In the genomic region with DNA sequence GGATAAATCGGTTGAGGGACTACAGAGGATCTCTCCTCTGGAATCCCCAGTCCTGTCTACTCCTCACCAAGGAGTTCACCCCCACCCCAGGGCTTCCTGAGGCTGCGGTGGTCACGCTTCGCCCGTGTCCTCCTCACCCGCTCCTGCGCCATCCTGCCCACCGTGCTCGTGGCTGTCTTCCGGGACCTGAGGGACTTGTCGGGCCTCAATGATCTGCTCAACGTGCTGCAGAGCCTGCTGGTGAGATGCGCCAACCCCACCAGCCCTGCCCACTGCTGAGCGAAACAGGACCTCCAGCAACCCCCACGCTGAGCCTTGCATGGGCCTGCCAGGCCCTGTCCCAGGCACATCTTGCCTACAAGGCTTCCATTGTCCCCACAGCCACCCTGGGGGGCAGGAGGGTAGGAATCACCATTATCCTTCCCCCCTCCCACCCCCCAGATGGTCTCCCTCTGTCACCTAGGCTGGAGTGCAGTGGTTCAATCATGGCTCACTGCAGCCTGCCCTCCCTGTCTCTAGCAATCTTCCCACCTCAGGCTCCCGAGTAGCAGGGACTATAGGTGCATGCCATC, we compare ENCODE assay signal across 34 cellular contexts. TPM values are rescaled to one million over a fixed set of nuclear protein-coding genes. Genes with fewer than 3 reads are reported as not detected.
DNase-seq lines count a peak whose midpoint lies in the region; ATAC-seq and TF ChIP-seq lines count a peak whose summit lies in the region.
"Had no signal": no experiment of that assay in that cellular context is flagged by ENCODE, and none has a peak within 500 bp of the region (broad histone marks: within the 10 kb centered on the region; RNA-seq: fewer than 3 reads in every experiment).

No MANE protein-coding gene starts in this region.

- no peak for TF ChIP-seq POLR2A in adrenal gland (IDR thresholded peaks at IDR 0.05)

- CTCF ChIA-PET in activated CD8-positive, alpha-beta T cell treated with anti-CD3 and anti-CD28 coated beads, Interleukin-2, amount 10 ng/mL, durations not matched to agents 7 days and 5 days (lab: Charles Lee) = interaction anchor here (1.0 to 5.5 kb wide), 8 partner anchors 10 to 294 kb away, joined by 3 to 21 read pairs (median 4); partner anchors contain the start of genes BCS1L, TMBIM1 and ZNF142
- CTCF ChIA-PET in activated CD8-positive, alpha-beta T cell treated with anti-CD3 and anti-CD28 coated beads for 36 hours (lab: Charles Lee) = interaction anchor here (0.6 to 3.8 kb wide), 6 partner anchors 8 to 414 kb away, joined by 3 to 16 read pairs (median 6); partner anchors contain the start of genes CATIP and TMBIM1
- CTCF ChIA-PET in CD8-positive, alpha-beta T cell (lab: Charles Lee) = interaction anchor here (1.0 to 4.3 kb wide), 5 partner anchors 8 to 100 kb away, joined by 3 to 29 read pairs (median 15); partner anchors contain the start of gene CATIP

- intact Hi-C loops in activated CD8-positive, alpha-beta T cell treated with anti-CD3 and anti-CD28 coated beads for 36 hours (cut with micrococcal nuclease) = no loop called here
- intact Hi-C loops in CD8-positive, alpha-beta T cell (cut with DNase I, micrococcal nuclease) = loop anchor here in 1 of 2 experiments (10.0 kb wide), 1 partner anchor 208 kb away; no protein-coding TSS in a partner anchor
- intact Hi-C loops in adrenal gland (cut with DNase I) = loop anchor here (5.0 kb wide), 1 partner anchor 96 kb away; no protein-coding TSS in a partner anchor

- H3K27me3 Mint-ChIP-seq in activated CD8-positive, alpha-beta T cell treated with anti-CD3 and anti-CD28 coated beads, Interleukin-2, amount 10 ng/mL, durations not matched to agents 7 days and 5 days (ENCODE audit: low read depth) = no peaks in the 10 kb centered on the region
- no peaks in the 10 kb centered on the region for H3K27me3 Mint-ChIP-seq in activated CD8-positive, alpha-beta T cell treated with anti-CD3 and anti-CD28 coated beads for 36 hours
- H3K27me3 Mint-ChIP-seq in CD8-positive, alpha-beta T cell (ENCODE audit: low read depth) = no peaks in the 10 kb centered on the region
- no peaks in the 10 kb centered on the region for H3K27me3 Mint-ChIP-seq in chondrocyte (ENCODE audit: low read depth)
- H3K27me3 Mint-ChIP-seq in neural crest cell (ENCODE audit: low read depth) = peaks cover 24% of the 10 kb centered on the region

- peaks cover 35% of the 10 kb centered on the region for H3K4me1 ChIP-seq in CD8-positive, alpha-beta T cell (ENCODE audit: insufficient read depth, low read length)
- peaks cover 16 to 18% of the 10 kb centered on the region in 2 donors for H3K4me1 ChIP-seq in adrenal gland (replicated peaks in 1 of 2)

- no peaks in the 10 kb centered on the region for H3K36me3 ChIP-seq in CD8-positive, alpha-beta T cell (ENCODE audit: insufficient read depth, low read length)
- H3K36me3 ChIP-seq in adrenal gland (replicated peaks in 1 of 2) = no peaks in the 10 kb centered on the region
- H3K36me3 ChIP-seq: esophagus muscularis mucosa, heart left ventricle, Peyer's patch had no signal

- TF ChIP-seq CTCF in activated CD8-positive, alpha-beta T cell treated with anti-CD3 and anti-CD28 coated beads for 36 hours (IDR thresholded peaks at IDR 0.05) = no peak
- TF ChIP-seq CTCF in CD8-positive, alpha-beta T cell (IDR thresholded peaks at IDR 0.05) = no peak
- TF ChIP-seq CTCF in chondrocyte (IDR thresholded peaks at IDR 0.05) = no peak
- no peak for TF ChIP-seq CTCF in neural crest cell (conservative IDR thresholded peaks at IDR 0.05)
- TF ChIP-seq CTCF in adrenal gland (IDR thresholded peaks at IDR 0.05) = no peak

- H3K27ac Mint-ChIP-seq in activated CD8-positive, alpha-beta T cell treated with anti-CD3 and anti-CD28 coated beads, Interleukin-2, amount 10 ng/mL, durations not matched to agents 7 days and 5 days = peak overlapping the region; percentile 30
- H3K27ac Mint-ChIP-seq in activated CD8-positive, alpha-beta T cell treated with anti-CD3 and anti-CD28 coated beads for 36 hours = no peak overlapping the region
- peak overlapping the region; percentile 18 for H3K27ac Mint-ChIP-seq in CD8-positive, alpha-beta T cell
- H3K27ac Mint-ChIP-seq in chondrocyte (ENCODE audit: unreplicated experiment) (no peak overlapping the region), neural crest cell (ENCODE audit: unreplicated experiment) (no peak overlapping the region)
- H3K27ac Mint-ChIP-seq: activated T-cell treated with anti-CD3 and anti-CD28 coated beads, Interleukin-2, amount 50 U/mL, for 72 hours; stimulated activated naive CD8-positive, alpha-beta T cell treated with anti-CD3 and anti-CD28 coated beads, Interleukin-15, Interleukin-2, amounts not matched to agents 100 ng/mL and 50 ng/mL, for 24 hours had no signal

- H3K36me3 Mint-ChIP-seq in activated CD8-positive, alpha-beta T cell treated with anti-CD3 and anti-CD28 coated beads, Interleukin-2, amount 10 ng/mL, durations not matched to agents 7 days and 5 days (ENCODE audit: low read depth) = no peaks in the 10 kb centered on the region
- no peaks in the 10 kb centered on the region for H3K36me3 Mint-ChIP-seq in activated CD8-positive, alpha-beta T cell treated with anti-CD3 and anti-CD28 coated beads for 36 hours (ENCODE audit: low read depth)
- H3K36me3 Mint-ChIP-seq in CD8-positive, alpha-beta T cell = peaks cover 3% of the 10 kb centered on the region
- no peaks in the 10 kb centered on the region for H3K36me3 Mint-ChIP-seq in chondrocyte (ENCODE audit: low read depth)
- H3K36me3 Mint-ChIP-seq in neural crest cell (ENCODE audit: low read depth) = no peaks in the 10 kb centered on the region

- no peak overlapping the region for H3K4me3 ChIP-seq in CD8-positive, alpha-beta T cell (ENCODE audit: low read depth, low read length)
- H3K4me3 ChIP-seq in adrenal gland = no peak overlapping the region
- H3K4me3 ChIP-seq: body of pancreas, dorsolateral prefrontal cortex, esophagus muscularis mucosa, heart left ventricle, mucosa of descending colon, Peyer's patch, smooth muscle cell, testis had no signal

- no peaks in the 10 kb centered on the region for H3K27me3 ChIP-seq in CD8-positive, alpha-beta T cell (ENCODE audit: insufficient read depth, low read length)
- H3K27me3 ChIP-seq in adrenal gland = no peaks in the 10 kb centered on the region
- H3K27me3 ChIP-seq: body of pancreas, esophagus muscularis mucosa, heart left ventricle, Peyer's patch, testis had no signal

- H3K4me1 Mint-ChIP-seq in activated CD8-positive, alpha-beta T cell treated with anti-CD3 and anti-CD28 coated beads, Interleukin-2, amount 10 ng/mL, durations not matched to agents 7 days and 5 days (ENCODE audit: low read depth) = peaks cover 35% of the 10 kb centered on the region
- H3K4me1 Mint-ChIP-seq in activated CD8-positive, alpha-beta T cell treated with anti-CD3 and anti-CD28 coated beads for 36 hours (ENCODE audit: low read depth) = peaks cover 30% of the 10 kb centered on the region
- H3K4me1 Mint-ChIP-seq in CD8-positive, alpha-beta T cell (ENCODE audit: low read depth) = peaks cover 38% of the 10 kb centered on the region
- H3K4me1 Mint-ChIP-seq in chondrocyte (ENCODE audit: low read depth) (peaks cover 24% of the 10 kb centered on the region), neural crest cell (peaks cover 23% of the 10 kb centered on the region)

- POLR2A ChIA-PET in activated CD8-positive, alpha-beta T cell treated with anti-CD3 and anti-CD28 coated beads, Interleukin-2, amount 10 ng/mL, durations not matched to agents 7 days and 5 days (lab: Charles Lee) = no interaction called here
- POLR2A ChIA-PET in activated CD8-positive, alpha-beta T cell treated with anti-CD3 and anti-CD28 coated beads for 36 hours (lab: Charles Lee) = interaction anchor here (1.4 to 1.6 kb wide), 2 partner anchors 14 to 91 kb away, joined by 3 to 4 read pairs; no protein-coding TSS in a partner anchor
- POLR2A ChIA-PET in CD8-positive, alpha-beta T cell (lab: Charles Lee) = interaction anchor here (0.6 to 0.7 kb wide), 2 partner anchors 9 to 16 kb away, joined by 3 read pairs; no protein-coding TSS in a partner anchor

- DNase-seq in activated CD8-positive, alpha-beta T cell treated with anti-CD3 and anti-CD28 coated beads, Interleukin-2, amount 10 ng/mL, durations not matched to agents 7 days and 5 days = no peak
- DNase-seq in activated CD8-positive, alpha-beta T cell treated with anti-CD3 and anti-CD28 coated beads for 36 hours = no peak
- no peak for DNase-seq in CD8-positive, alpha-beta T cell
- DNase-seq in chondrocyte (ENCODE audit: low spot score) (peak; percentile 91), neural crest cell (ENCODE audit: low read depth, low spot score) (no peak), NCI-H2029 (lab: John Stamatoyannopoulos, UW) (no peak), adrenal gland (no peak)
- DNase-seq: activated CD4-positive, alpha-beta T cell treated with anti-CD3 and anti-CD28 coated beads for 4 hours; activated T-cell treated with anti-CD3 and anti-CD28 coated beads, Interleukin-2, amount 50 U/mL, for 72 hours; body of pancreas; DMS53; dorsolateral prefrontal cortex; foreskin fibroblast; H9; heart left ventricle; kidney; NCI-H1436 treated with DMSO at 0.1 percent for 48 hours; NCI-H2107; NCI-H345; NCI-H69; nephron progenitor cell; T1000; testis had no signal

- no peaks in the 10 kb centered on the region for H3K9me3 Mint-ChIP-seq in activated CD8-positive, alpha-beta T cell treated with anti-CD3 and anti-CD28 coated beads, Interleukin-2, amount 10 ng/mL, durations not matched to agents 7 days and 5 days (ENCODE audit: insufficient read depth)
- H3K9me3 Mint-ChIP-seq in activated CD8-positive, alpha-beta T cell treated with anti-CD3 and anti-CD28 coated beads for 36 hours = no peaks in the 10 kb centered on the region
- no peaks in the 10 kb centered on the region for H3K9me3 Mint-ChIP-seq in CD8-positive, alpha-beta T cell
- H3K9me3 Mint-ChIP-seq in chondrocyte (ENCODE audit: low read depth) = no peaks in the 10 kb centered on the region
- H3K9me3 Mint-ChIP-seq in neural crest cell = no peaks in the 10 kb centered on the region
- H3K9me3 Mint-ChIP-seq: activated T-cell treated with anti-CD3 and anti-CD28 coated beads, Interleukin-2, amount 50 U/mL, for 72 hours; H9; nephron progenitor cell; stimulated activated naive CD8-positive, alpha-beta T cell treated with anti-CD3 and anti-CD28 coated beads, Interleukin-15, Interleukin-2, amounts not matched to agents 100 ng/mL and 50 ng/mL, for 24 hours had no signal

- H3K27ac ChIP-seq in CD8-positive, alpha-beta T cell (ENCODE audit: low read depth, low read length) = no peak overlapping the region
- no peak overlapping the region for H3K27ac ChIP-seq in adrenal gland
- H3K27ac ChIP-seq: body of pancreas, dorsolateral prefrontal cortex, esophagus muscularis mucosa, heart left ventricle, Peyer's patch, testis, VCaP had no signal

- no peak for ATAC-seq in activated CD8-positive, alpha-beta T cell treated with anti-CD3 and anti-CD28 coated beads, Interleukin-2, amount 10 ng/mL, durations not matched to agents 7 days and 5 days
- no peak for ATAC-seq in activated CD8-positive, alpha-beta T cell treated with anti-CD3 and anti-CD28 coated beads for 36 hours
- ATAC-seq in CD8-positive, alpha-beta T cell = no peak
- no peak for ATAC-seq in GM19395 (IDR thresholded peaks at IDR 0.05; ENCODE audit: unreplicated experiment)
- ATAC-seq: activated T-cell treated with anti-CD3 and anti-CD28 coated beads, Interleukin-2, amount 50 U/mL, for 72 hours; body of pancreas; heart left ventricle; mucosa of descending colon had no signal

- WGBS in adrenal gland, 4 donors = 80 to 87% (median 82%) methylated on average over 15 to 16 of the region's 16 CpGs

- H3K9me3 ChIP-seq in CD8-positive, alpha-beta T cell (ENCODE audit: low read length) = no peaks in the 10 kb centered on the region
- no peaks in the 10 kb centered on the region for H3K9me3 ChIP-seq in adrenal gland (replicated peaks in 1 of 3)
- H3K9me3 ChIP-seq: body of pancreas, esophagus muscularis mucosa, heart left ventricle, mucosa of descending colon, Peyer's patch, testis had no signal

- H3K4me3 Mint-ChIP-seq in activated CD8-positive, alpha-beta T cell treated with anti-CD3 and anti-CD28 coated beads, Interleukin-2, amount 10 ng/mL, durations not matched to agents 7 days and 5 days = no peak overlapping the region
- no peak overlapping the region for H3K4me3 Mint-ChIP-seq in activated CD8-positive, alpha-beta T cell treated with anti-CD3 and anti-CD28 coated beads for 36 hours
- H3K4me3 Mint-ChIP-seq in CD8-positive, alpha-beta T cell = no peak overlapping the region
- H3K4me3 Mint-ChIP-seq in chondrocyte (ENCODE audit: unreplicated experiment) (no peak overlapping the region), neural crest cell (peak overlapping the region; percentile 23)
- H3K4me3 Mint-ChIP-seq: activated T-cell treated with anti-CD3 and anti-CD28 coated beads, Interleukin-2, amount 50 U/mL, for 72 hours; H9; nephron progenitor cell; stimulated activated naive CD8-positive, alpha-beta T cell treated with anti-CD3 and anti-CD28 coated beads, Interleukin-15, Interleukin-2, amounts not matched to agents 100 ng/mL and 50 ng/mL, for 24 hours had no signal

RNA-seq across cellular contexts. Expression of gene CTDSP1, which starts 6.7 kb away (rescaled TPM):
- total RNA-seq in activated CD8-positive, alpha-beta T cell treated with anti-CD3 and anti-CD28 coated beads, Interleukin-2, amount 10 ng/mL, durations not matched to agents 7 days and 5 days = 100 to 1,000 TPM; 175 to 185 TPM
- total RNA-seq in activated CD8-positive, alpha-beta T cell treated with anti-CD3 and anti-CD28 coated beads for 36 hours = 10 to 100 TPM; 85.8 to 94.7 TPM
- total RNA-seq in CD8-positive, alpha-beta T cell = 10 to 100 TPM; 55.5 to 61.0 TPM
- total RNA-seq in chondrocyte = 85.0 to 97.8 TPM (median 95.3 TPM) in 3 replicates
- 46.4 TPM in 2 replicates for total RNA-seq in neural crest cell
- 100 to 1,000 TPM in 6 of 8 donors, 10 to 100 TPM in 2; 62.7 to 161 (median 124) TPM for total RNA-seq in adrenal gland
- polyA plus RNA-seq in adrenal gland = 100 to 1,000 TPM in 1 of 3 donors, 10 to 100 TPM in 2; 34.0 to 119 (median 98.9) TPM

RNA-seq across cellular contexts. Expression of gene SLC11A1, which starts 10.9 kb away (rescaled TPM):
- under 1 TPM; 0.21 to 0.29 TPM for total RNA-seq in activated CD8-positive, alpha-beta T cell treated with anti-CD3 and anti-CD28 coated beads, Interleukin-2, amount 10 ng/mL, durations not matched to agents 7 days and 5 days
- total RNA-seq in activated CD8-positive, alpha-beta T cell treated with anti-CD3 and anti-CD28 coated beads for 36 hours = under 1 TPM; 0.13 to 0.23 TPM
- under 1 TPM; 0.72 to 0.92 TPM for total RNA-seq in CD8-positive, alpha-beta T cell
- total RNA-seq in chondrocyte (0.08 to 0.15 TPM (median 0.10 TPM) in 3 replicates), neural crest cell (0.09 TPM in 1 of 2 replicates, not detected in the other), adrenal gland (10 to 100 TPM in 7 of 8 donors, 1 to 10 TPM in 1; 6.2 to 83.6 (median 40.0) TPM)
- polyA plus RNA-seq in adrenal gland = 10 to 100 TPM in 2 of 3 donors, 1 to 10 TPM in 1; 6.3 to 89.9 (median 31.8) TPM

RNA-seq across cellular contexts. Expression of gene VIL1, which starts 25.9 kb away (rescaled TPM):
- not detected for total RNA-seq in activated CD8-positive, alpha-beta T cell treated with anti-CD3 and anti-CD28 coated beads, Interleukin-2, amount 10 ng/mL, durations not matched to agents 7 days and 5 days
- total RNA-seq in activated CD8-positive, alpha-beta T cell treated with anti-CD3 and anti-CD28 coated beads for 36 hours = not detected
- under 1 TPM; 0.19 to 0.65 TPM for total RNA-seq in CD8-positive, alpha-beta T cell
- total RNA-seq in chondrocyte (not detected in 3 replicates), neural crest cell (not detected in 2 replicates), adrenal gland (under 1 TPM in 2 of 8 donors, not detected in 6; 0.47 to 0.53 TPM)
- polyA plus RNA-seq in adrenal gland = under 1 TPM; 0.09 to 0.40 (median 0.10) TPM
- total RNA-seq: activated T-cell treated with anti-CD3 and anti-CD28 coated beads, Interleukin-2, amount 50 U/mL, for 72 hours; G401; heart left ventricle; LHCN-M2; smooth muscle cell; ureter had no signal

RNA-seq across cellular contexts. Expression of gene CATIP, which starts 36.3 kb away (rescaled TPM):
- total RNA-seq in activated CD8-positive, alpha-beta T cell treated with anti-CD3 and anti-CD28 coated beads, Interleukin-2, amount 10 ng/mL, durations not matched to agents 7 days and 5 days = not detected
- not detected for total RNA-seq in activated CD8-positive, alpha-beta T cell treated with anti-CD3 and anti-CD28 coated beads for 36 hours
- not detected for total RNA-seq in CD8-positive, alpha-beta T cell
- total RNA-seq in chondrocyte (not detected in 3 replicates), neural crest cell (0.30 TPM in 1 of 2 replicates, not detected in the other), adrenal gland (1 to 10 TPM in 1 of 8 donors, under 1 TPM in 3, not detected in 4; 0.46 to 3.2 (median 0.57) TPM)
- 1 to 10 TPM in 1 of 3 donors, under 1 TPM in 2; 0.11 to 2.4 (median 0.27) TPM for polyA plus RNA-seq in adrenal gland
- total RNA-seq: activated T-cell treated with anti-CD3 and anti-CD28 coated beads, Interleukin-2, amount 50 U/mL, for 72 hours; esophagus muscularis mucosa; H9; LHCN-M2; lower leg skin; mucosa of descending colon; Peyer's patch; smooth muscle cell; ureter had no signal

Comparison
In these comparisons a context has a peak if more than half of its experiments do, and no peak if none do; other contexts are left out.
1. H3K27ac Mint-ChIP-seq: peak in activated CD8-positive, alpha-beta T cell treated with anti-CD3 and anti-CD28 coated beads, Interleukin-2, amount 10 ng/mL, durations not matched to agents 7 days and 5 days (single experiment) and CD8-positive, alpha-beta T cell (single experiment); none in activated CD8-positive, alpha-beta T cell treated with anti-CD3 and anti-CD28 coated beads for 36 hours (single experiment), chondrocyte (single experiment) and neural crest cell (single experiment).